ENCODE assay signal across 1 cellular context in the genomic region with DNA sequence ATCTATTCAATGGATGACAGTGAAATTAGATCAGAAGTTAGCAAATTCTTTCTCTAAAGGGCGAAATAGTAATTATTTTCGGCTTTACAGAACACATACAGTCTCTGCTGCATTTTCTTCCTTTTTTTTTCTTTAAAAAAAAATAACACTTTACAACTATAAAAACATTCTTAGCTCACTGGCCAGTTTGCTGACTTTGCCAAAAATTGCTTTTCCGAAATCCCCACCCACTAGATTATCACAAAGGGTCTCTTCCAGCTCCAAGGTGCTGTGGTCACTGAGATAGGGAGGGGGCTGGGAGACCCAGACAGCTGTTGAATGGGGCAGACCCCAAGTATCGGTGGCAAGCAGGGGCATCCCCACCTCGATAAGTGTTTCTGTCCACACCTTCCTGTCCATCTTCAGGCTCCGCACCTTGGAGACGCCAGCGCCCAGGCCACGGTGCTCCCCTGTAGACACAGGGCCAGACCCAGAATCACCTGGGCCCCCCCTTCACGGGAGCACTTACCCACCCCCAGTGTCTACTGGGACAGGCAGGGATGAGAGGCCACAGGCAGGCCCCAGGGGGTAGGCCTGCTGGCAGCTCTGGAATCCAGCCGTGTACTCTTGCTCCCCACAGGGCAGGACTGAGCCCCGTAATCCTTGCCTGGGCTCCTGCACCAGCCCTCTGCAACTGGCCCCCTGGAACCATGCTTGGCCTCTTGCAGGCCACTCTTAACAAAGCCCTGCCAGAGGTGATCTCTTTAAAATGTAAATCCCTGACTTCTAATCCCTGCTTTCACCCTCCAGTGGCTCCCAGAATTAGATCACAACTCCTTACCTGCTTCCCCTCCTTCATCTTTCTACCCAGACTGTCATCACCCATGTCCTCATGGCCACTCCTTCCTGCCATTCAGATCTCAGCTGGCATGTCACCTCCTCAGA.
TF ChIP-seq lines count a peak whose summit lies in the region.

No MANE protein-coding gene starts in this region.

TF ChIP-seq in WTC11, 78 proteins besides CTCF, POLR2A, EP300 and RAD21:
- TF ChIP-seq, protein P1, sequence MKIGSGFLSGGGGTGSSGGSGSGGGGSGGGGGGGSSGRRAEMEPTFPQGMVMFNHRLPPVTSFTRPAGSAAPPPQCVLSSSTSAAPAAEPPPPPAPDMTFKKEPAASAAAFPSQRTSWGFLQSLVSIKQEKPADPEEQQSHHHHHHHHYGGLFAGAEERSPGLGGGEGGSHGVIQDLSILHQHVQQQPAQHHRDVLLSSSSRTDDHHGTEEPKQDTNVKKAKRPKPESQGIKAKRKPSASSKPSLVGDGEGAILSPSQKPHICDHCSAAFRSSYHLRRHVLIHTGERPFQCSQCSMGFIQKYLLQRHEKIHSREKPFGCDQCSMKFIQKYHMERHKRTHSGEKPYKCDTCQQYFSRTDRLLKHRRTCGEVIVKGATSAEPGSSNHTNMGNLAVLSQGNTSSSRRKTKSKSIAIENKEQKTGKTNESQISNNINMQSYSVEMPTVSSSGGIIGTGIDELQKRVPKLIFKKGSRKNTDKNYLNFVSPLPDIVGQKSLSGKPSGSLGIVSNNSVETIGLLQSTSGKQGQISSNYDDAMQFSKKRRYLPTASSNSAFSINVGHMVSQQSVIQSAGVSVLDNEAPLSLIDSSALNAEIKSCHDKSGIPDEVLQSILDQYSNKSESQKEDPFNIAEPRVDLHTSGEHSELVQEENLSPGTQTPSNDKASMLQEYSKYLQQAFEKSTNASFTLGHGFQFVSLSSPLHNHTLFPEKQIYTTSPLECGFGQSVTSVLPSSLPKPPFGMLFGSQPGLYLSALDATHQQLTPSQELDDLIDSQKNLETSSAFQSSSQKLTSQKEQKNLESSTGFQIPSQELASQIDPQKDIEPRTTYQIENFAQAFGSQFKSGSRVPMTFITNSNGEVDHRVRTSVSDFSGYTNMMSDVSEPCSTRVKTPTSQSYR (CRISPR knock-in tag; IDR thresholded peaks at IDR 0.05) = 0 out of 2 replicates have a peak, but pooled peaks have one; percentile 27
- TF ChIP-seq, protein P2, sequence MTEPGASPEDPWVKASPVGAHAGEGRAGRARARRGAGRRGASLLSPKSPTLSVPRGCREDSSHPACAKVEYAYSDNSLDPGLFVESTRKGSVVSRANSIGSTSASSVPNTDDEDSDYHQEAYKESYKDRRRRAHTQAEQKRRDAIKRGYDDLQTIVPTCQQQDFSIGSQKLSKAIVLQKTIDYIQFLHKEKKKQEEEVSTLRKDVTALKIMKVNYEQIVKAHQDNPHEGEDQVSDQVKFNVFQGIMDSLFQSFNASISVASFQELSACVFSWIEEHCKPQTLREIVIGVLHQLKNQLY (CRISPR knock-in tag; IDR thresholded peaks at IDR 0.05) = no peak
- TF ChIP-seq, protein P3, sequence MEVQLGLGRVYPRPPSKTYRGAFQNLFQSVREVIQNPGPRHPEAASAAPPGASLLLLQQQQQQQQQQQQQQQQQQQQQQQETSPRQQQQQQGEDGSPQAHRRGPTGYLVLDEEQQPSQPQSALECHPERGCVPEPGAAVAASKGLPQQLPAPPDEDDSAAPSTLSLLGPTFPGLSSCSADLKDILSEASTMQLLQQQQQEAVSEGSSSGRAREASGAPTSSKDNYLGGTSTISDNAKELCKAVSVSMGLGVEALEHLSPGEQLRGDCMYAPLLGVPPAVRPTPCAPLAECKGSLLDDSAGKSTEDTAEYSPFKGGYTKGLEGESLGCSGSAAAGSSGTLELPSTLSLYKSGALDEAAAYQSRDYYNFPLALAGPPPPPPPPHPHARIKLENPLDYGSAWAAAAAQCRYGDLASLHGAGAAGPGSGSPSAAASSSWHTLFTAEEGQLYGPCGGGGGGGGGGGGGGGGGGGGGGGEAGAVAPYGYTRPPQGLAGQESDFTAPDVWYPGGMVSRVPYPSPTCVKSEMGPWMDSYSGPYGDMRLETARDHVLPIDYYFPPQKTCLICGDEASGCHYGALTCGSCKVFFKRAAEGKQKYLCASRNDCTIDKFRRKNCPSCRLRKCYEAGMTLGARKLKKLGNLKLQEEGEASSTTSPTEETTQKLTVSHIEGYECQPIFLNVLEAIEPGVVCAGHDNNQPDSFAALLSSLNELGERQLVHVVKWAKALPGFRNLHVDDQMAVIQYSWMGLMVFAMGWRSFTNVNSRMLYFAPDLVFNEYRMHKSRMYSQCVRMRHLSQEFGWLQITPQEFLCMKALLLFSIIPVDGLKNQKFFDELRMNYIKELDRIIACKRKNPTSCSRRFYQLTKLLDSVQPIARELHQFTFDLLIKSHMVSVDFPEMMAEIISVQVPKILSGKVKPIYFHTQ (CRISPR knock-in tag; IDR thresholded peaks at IDR 0.05) = no peak
- peak; percentile 90 for TF ChIP-seq ZNF423 (CRISPR knock-in tag; IDR thresholded peaks at IDR 0.05)
TF ChIP-seq in WTC11: peak in this region for 2.
